In genomic region chr19:12788682-12789097, GRCh38 we compare ENCODE assay signal across 8 cellular contexts. TPM values are rescaled to one million over a fixed set of nuclear protein-coding genes. Genes with fewer than 3 reads are reported as not detected.
DNase-seq lines count a peak whose midpoint lies in the region; ATAC-seq and TF ChIP-seq lines count a peak whose summit lies in the region.

No MANE protein-coding gene starts in this region.

- H3K27me3 Mint-ChIP-seq in activated B cell treated with CpG ODN at 0.5 μM for 24 hours: no peaks in the 10 kb centered on the region

- ATAC-seq in activated B cell treated with CpG ODN at 0.5 μM for 24 hours (ENCODE audit: low read depth): peak; percentile 4
- ATAC-seq in HG02884 (IDR thresholded peaks at IDR 0.05; ENCODE audit: unreplicated experiment): no peak

- peaks cover 18% of the 10 kb centered on the region for H3K36me3 Mint-ChIP-seq in activated B cell treated with CpG ODN at 0.5 μM for 24 hours (ENCODE audit: low read depth)

- H3K36me3 ChIP-seq in MG63: peaks cover 16% of the 10 kb centered on the region
- H3K36me3 ChIP-seq in esophagus muscularis mucosa: peaks cover 0 to 10% (median 0%) of the 10 kb centered on the region in 4 donors
- H3K36me3 ChIP-seq in uterus: no peaks in the 10 kb centered on the region

- WGBS in esophagus muscularis mucosa: 0% methylated on average over 6 of the region's 12 CpGs

- TF ChIP-seq EP300 in esophagus muscularis mucosa (IDR thresholded peaks at IDR 0.05): no peak

- H3K27ac ChIP-seq in esophagus muscularis mucosa (replicated peaks in 1 of 4): peak overlapping the region; percentile 97 to 99 (median 99)
- H3K27ac ChIP-seq in uterus: peak overlapping the region; percentile 98 to 100

- peak overlapping the region; percentile 90 for H3K4me3 Mint-ChIP-seq in activated B cell treated with CpG ODN at 0.5 μM for 24 hours

- CTCF ChIA-PET in activated B cell treated with CpG ODN at 0.5 μM for 24 hours (lab: Charles Lee): interaction anchor here (4.3 kb wide), 1 partner anchor 11 kb away, joined by 43 read pairs; no protein-coding TSS in a partner anchor

- H3K4me1 Mint-ChIP-seq in activated B cell treated with CpG ODN at 0.5 μM for 24 hours: peaks cover 39% of the 10 kb centered on the region

- H3K27me3 ChIP-seq in MG63 (no peaks in the 10 kb centered on the region), esophagus muscularis mucosa (no peaks in the 10 kb centered on the region), uterus (no peaks in the 10 kb centered on the region)

- TF ChIP-seq CTCF in activated B cell treated with CpG ODN at 0.5 μM for 24 hours (IDR thresholded peaks at IDR 0.05) (no peak), esophagus muscularis mucosa (IDR thresholded peaks at IDR 0.05) (no peak), uterus (IDR thresholded peaks at IDR 0.05) (no peak)

- H3K4me1 ChIP-seq in esophagus muscularis mucosa (peaks cover 44 to 69% (median 64%) of the 10 kb centered on the region in 4 donors), uterus (peaks cover 0 to 13% of the 10 kb centered on the region in 2 donors)

- H3K4me3 ChIP-seq in MG63 (peak overlapping the region; percentile 37), esophagus muscularis mucosa (peak overlapping the region; percentile 87 to 97 (median 90)), uterus (peak overlapping the region; percentile 84 to 87)

- H3K27ac Mint-ChIP-seq in activated B cell treated with CpG ODN at 0.5 μM for 24 hours: peak overlapping the region; percentile 99

- H3K9me3 ChIP-seq in MG63 (no peaks in the 10 kb centered on the region), esophagus muscularis mucosa (peaks cover 0 to 3% (median 0%) of the 10 kb centered on the region in 4 donors), uterus (no peaks in the 10 kb centered on the region)

- TF ChIP-seq POLR2A in esophagus muscularis mucosa (IDR thresholded peaks at IDR 0.05; ENCODE audit: low read depth) (no peak), uterus (IDR thresholded peaks at IDR 0.05) (no peak)

- intact Hi-C loops in activated B cell treated with CpG ODN at 0.5 μM for 24 hours (cut with micrococcal nuclease): no loop called here
- intact Hi-C loops in esophagus muscularis mucosa (cut with DNase I): no loop called here
- intact Hi-C loops in uterus (cut with DNase I; ENCODE audit: low total_unique reads): no loop called here

- H3K9me3 Mint-ChIP-seq in activated B cell treated with CpG ODN at 0.5 μM for 24 hours: no peaks in the 10 kb centered on the region

- DNase-seq in NCI-H2029 (lab: John Stamatoyannopoulos, UW) (peak; percentile 32), NCI-H2029 treated with DMSO at 0.1 percent for 48 hours (lab: John Stamatoyannopoulos, UW) (no peak), MG63 (peak; percentile 96), activated B cell treated with CpG ODN at 0.5 μM for 24 hours (peak; percentile 67), esophagus muscularis mucosa (ENCODE audit: extremely low spot score) (no peak), myocyte (ENCODE audit: low read depth) (peak; percentile 93), uterus (peak; percentile 79 to 84)

- POLR2A ChIA-PET in activated B cell treated with CpG ODN at 0.5 μM for 24 hours (lab: Charles Lee): interaction anchor here (0.6 to 13.2 kb wide), 11 partner anchors 10 to 316 kb away, joined by 3 to 909 read pairs (median 5); partner anchors contain the start of genes CALR, HOOK2 and RNASEH2A

RNA-seq across cellular contexts. Expression of gene JUNB, which starts 2.6 kb away (rescaled TPM):
- 82.5 and 125 TPM in 2 replicates for total RNA-seq in MG63 (2014; rRNA removed; shearing (Covaris generic); ENCODE audit: low replicate concordance)
- total RNA-seq in activated B cell treated with CpG ODN at 0.5 μM for 24 hours (127 and 132 TPM in 2 replicates), esophagus muscularis mucosa (1,000 to 10,000 TPM in 1 of 4 donors, 100 to 1,000 TPM in 2, 10 to 100 TPM in 1; 82.2 to 1,609 (median 182) TPM), myocyte (84.4 and 96.5 TPM in 2 replicates), uterus (100 to 1,000 TPM in 1 of 4 donors, 10 to 100 TPM in 3; 47.4 to 417 (median 81.5) TPM)
- 94.3 TPM for polyA plus RNA-seq in myocyte (2012)

RNA-seq across cellular contexts. Expression of gene PRDX2, which starts 12.9 kb away (rescaled TPM):
- total RNA-seq in MG63 (2014; rRNA removed; shearing (Covaris generic); ENCODE audit: low replicate concordance): 279 and 325 TPM in 2 replicates
- total RNA-seq in activated B cell treated with CpG ODN at 0.5 μM for 24 hours: 53.1 and 55.6 TPM in 2 replicates
- total RNA-seq in esophagus muscularis mucosa: 100 to 1,000 TPM; 236 to 275 (median 250) TPM
- 109 and 130 TPM in 2 replicates for total RNA-seq in myocyte
- polyA plus RNA-seq in myocyte (2012): 51.9 TPM
- total RNA-seq in uterus: 100 to 1,000 TPM; 148 to 178 (median 163) TPM

RNA-seq across cellular contexts. Expression of gene THSD8, which starts 13.2 kb away (rescaled TPM):
- total RNA-seq in MG63 (2014; rRNA removed; shearing (Covaris generic); ENCODE audit: low replicate concordance): 0.99 TPM in 1 of 2 replicates, not detected in the other
- total RNA-seq in activated B cell treated with CpG ODN at 0.5 μM for 24 hours: 2.3 and 5.9 TPM in 2 replicates
- under 1 TPM in 1 of 4 donors, not detected in 3; 0.65 TPM for total RNA-seq in esophagus muscularis mucosa
- total RNA-seq in myocyte: not detected in 2 replicates
- polyA plus RNA-seq in myocyte (2012): 2.3 TPM
- total RNA-seq in uterus: 1 to 10 TPM in 1 of 4 donors, not detected in 3; 4.1 TPM

RNA-seq across cellular contexts. Expression of gene HOOK2, which starts 13.3 kb away (rescaled TPM):
- total RNA-seq in MG63 (2014; rRNA removed; shearing (Covaris generic); ENCODE audit: low replicate concordance): 23.1 and 48.2 TPM in 2 replicates
- total RNA-seq in activated B cell treated with CpG ODN at 0.5 μM for 24 hours (13.4 and 21.2 TPM in 2 replicates), esophagus muscularis mucosa (10 to 100 TPM in 3 of 4 donors, 1 to 10 TPM in 1; 7.1 to 17.0 (median 12.6) TPM), myocyte (39.6 and 49.9 TPM in 2 replicates), uterus (10 to 100 TPM in 2 of 4 donors, 1 to 10 TPM in 1, under 1 TPM in 1; 0.59 to 37.5 (median 14.0) TPM)
- 30.7 TPM for polyA plus RNA-seq in myocyte (2012)

RNA-seq across cellular contexts. Expression of gene RNASEH2A, which starts 17.7 kb away (rescaled TPM):
- total RNA-seq in MG63 (2014; rRNA removed; shearing (Covaris generic); ENCODE audit: low replicate concordance): 153 and 219 TPM in 2 replicates
- total RNA-seq in activated B cell treated with CpG ODN at 0.5 μM for 24 hours: 13.4 and 22.1 TPM in 2 replicates
- 1 to 10 TPM; 2.7 to 6.6 (median 4.2) TPM for total RNA-seq in esophagus muscularis mucosa
- 3.5 and 4.3 TPM in 2 replicates for total RNA-seq in myocyte
- 8.4 TPM for polyA plus RNA-seq in myocyte (2012)
- total RNA-seq in uterus: 10 to 100 TPM in 1 of 4 donors, 1 to 10 TPM in 3; 2.3 to 18.9 (median 3.1) TPM

Comparison
In these comparisons a context has a peak if more than half of its experiments do, and no peak if none do; other contexts are left out.
1. DNase-seq: peak in NCI-H2029 (single experiment), MG63 (single experiment), activated B cell treated with CpG ODN at 0.5 μM for 24 hours (single experiment), myocyte (single experiment) and uterus (2 of 2); none in NCI-H2029 treated with DMSO at 0.1 percent for 48 hours (single experiment) and esophagus muscularis mucosa (single experiment).
2. H3K4me3 ChIP-seq: peak in every context shown above with its lines; median percentile 90 in esophagus muscularis mucosa; 86 in uterus; 37 in MG63.